In genomic region chr11:119470316-119471266, GRCh38 we compare ENCODE assay signal across 12 cellular contexts. TPM values are rescaled to one million over a fixed set of nuclear protein-coding genes. Genes with fewer than 3 reads are reported as not detected.
DNase-seq lines count a peak whose midpoint lies in the region; TF ChIP-seq lines count a peak whose summit lies in the region.
"Had no signal": no experiment of that assay in that cellular context is flagged by ENCODE, and none has a peak within 500 bp of the region (broad histone marks: within the 10 kb centered on the region; RNA-seq: fewer than 3 reads in every experiment).

No MANE protein-coding gene starts in this region.

- peak overlapping the region; percentile 36 for H3K9ac ChIP-seq in fibroblast of lung (ENCODE audit: insufficient read depth, low read length)

- H3K4me3 ChIP-seq in fibroblast of lung (replicated peaks in 1 of 4; ENCODE audit: control extremely low read depth in 1 of 4, insufficient read depth in 1 of 4, low read depth in 3 of 4, low read length in 4 of 4) = no peak overlapping the region
- H3K4me3 ChIP-seq: SJCRH30 had no signal

- no peaks in the 10 kb centered on the region for H4K20me1 ChIP-seq in fibroblast of lung (ENCODE audit: control insufficient read depth, extremely low read depth, insufficient read depth, low read length)

- no peaks in the 10 kb centered on the region for H3K79me2 ChIP-seq in fibroblast of lung (ENCODE audit: control insufficient read depth, insufficient read depth, low read length)

- H3K9me3 ChIP-seq in fibroblast of lung (ENCODE audit: control insufficient read depth, insufficient read depth, low read depth, low read length) = no peaks in the 10 kb centered on the region
- H3K9me3 ChIP-seq: SJCRH30 had no signal

- TF ChIP-seq CTCF in fibroblast of lung (conservative IDR thresholded peaks at IDR 0.05 in 1 of 2, IDR thresholded peaks at IDR 0.05 in 1 of 2; ENCODE audit: low read depth in 1 of 2, low read length in 2 of 2) (no peak), type B pancreatic cell (conservative IDR thresholded peaks at IDR 0.05) (no peak)

- peak overlapping the region; percentile 31 for H2AFZ ChIP-seq in fibroblast of lung (ENCODE audit: low read length)

- no peaks in the 10 kb centered on the region for H3K27me3 ChIP-seq in fibroblast of lung (ENCODE audit: control insufficient read depth, insufficient read depth, low read length)
- H3K27me3 ChIP-seq: SJCRH30 had no signal

- H3K4me2 ChIP-seq in fibroblast of lung (ENCODE audit: extremely low read depth, insufficient read depth, low read length) = peak overlapping the region; percentile 44

- no peak overlapping the region for H3K27ac Mint-ChIP-seq in type B pancreatic cell
- H3K27ac Mint-ChIP-seq: activated CD8-positive, alpha-beta T cell treated with anti-CD3 and anti-CD28 coated beads, Interleukin-2, amount 10 ng/mL, durations not matched to agents 7 days and 5 days had no signal

- H3K36me3 ChIP-seq in fibroblast of lung (ENCODE audit: control insufficient read depth, insufficient read depth, low read length) = no peaks in the 10 kb centered on the region
- H3K36me3 ChIP-seq: SJCRH30 had no signal

- H3K4me1 Mint-ChIP-seq in type B pancreatic cell (ENCODE audit: unreplicated experiment) = no peaks in the 10 kb centered on the region

- no peak overlapping the region for H3K4me3 Mint-ChIP-seq in type B pancreatic cell
- H3K4me3 Mint-ChIP-seq: activated CD8-positive, alpha-beta T cell treated with anti-CD3 and anti-CD28 coated beads, Interleukin-2, amount 10 ng/mL, durations not matched to agents 7 days and 5 days had no signal

- H3K4me1 ChIP-seq in fibroblast of lung (ENCODE audit: control insufficient read depth, extremely low read depth, insufficient read depth, low read length) = peaks cover 22% of the 10 kb centered on the region
- H3K4me1 ChIP-seq: SJCRH30 had no signal

- H3K36me3 Mint-ChIP-seq in type B pancreatic cell = no peaks in the 10 kb centered on the region

- DNase-seq in Daoy (ENCODE audit: low read depth) = peak; percentile 78
- peak; percentile 30 for DNase-seq in SK-N-DZ (ENCODE audit: low spot score)
- DNase-seq in fibroblast of lung (ENCODE audit: low read depth in 2 of 2) = peak; percentile 97 to 98
- peak; percentile 79 for DNase-seq in renal cortical epithelial cell (ENCODE audit: low read depth)
- no peak for DNase-seq in NCI-H2171 treated with DMSO at 0.1 percent for 48 hours (lab: John Stamatoyannopoulos, UW)
- DNase-seq in type B pancreatic cell (ENCODE audit: extremely low spot score, unreplicated experiment) = no peak
- DNase-seq in NK-92 (lab: John Stamatoyannopoulos, UW; ENCODE audit: unreplicated experiment) = no peak
- DNase-seq in NCI-H510A treated with DMSO at 0.1 percent for 48 hours (lab: John Stamatoyannopoulos, UW) = no peak
- DNase-seq: activated CD8-positive, alpha-beta T cell treated with anti-CD3 and anti-CD28 coated beads, Interleukin-2, amount 10 ng/mL, durations not matched to agents 7 days and 5 days; central memory CD4-positive, alpha-beta T cell; nucleus accumbens had no signal

- peaks cover 14% of the 10 kb centered on the region for H3K27me3 Mint-ChIP-seq in type B pancreatic cell

- peak overlapping the region; percentile 94 for H3K27ac ChIP-seq in fibroblast of lung (ENCODE audit: insufficient read depth, low read length)
- H3K27ac ChIP-seq: SJCRH30 had no signal

- peaks cover 6% of the 10 kb centered on the region for H3K9me3 Mint-ChIP-seq in type B pancreatic cell

RNA-seq across cellular contexts. Expression of gene THY1, which starts 47.6 kb away (rescaled TPM):
- 146 and 189 TPM in 2 replicates for total RNA-seq in Daoy (2014; rRNA removed; shearing (Covaris generic))
- polyA plus RNA-seq in SK-N-DZ (2014; cell fraction: cytosol; rRNA removed) = 65.9 and 121 TPM in 2 replicates
- 51.5 and 76.0 TPM in 2 replicates for polyA plus RNA-seq in SK-N-DZ (2014; cell fraction: nucleus; rRNA removed)
- total RNA-seq in fibroblast of lung = 105 and 292 TPM in 2 replicates
- 824 and 1,700 TPM in 2 replicates for polyA plus RNA-seq in fibroblast of lung
- 595 and 805 TPM in 2 replicates for polyA plus RNA-seq in fibroblast of lung (2012)
- polyA minus RNA-seq in fibroblast of lung (ENCODE audit: low replicate concordance) = 1,722 and 2,470 TPM in 2 replicates
- total RNA-seq in renal cortical epithelial cell = 15.3 and 20.7 TPM in 2 replicates
- 2.0 and 19.0 TPM in 2 replicates for total RNA-seq in type B pancreatic cell (ENCODE audit: low replicate concordance)
- total RNA-seq: activated CD8-positive, alpha-beta T cell treated with anti-CD3 and anti-CD28 coated beads, Interleukin-2, amount 10 ng/mL, durations not matched to agents 7 days and 5 days had no signal

Comparison
In these comparisons a context has a peak if more than half of its experiments do, and no peak if none do; other contexts are left out.
1. DNase-seq: peak in Daoy (single experiment), SK-N-DZ (single experiment), fibroblast of lung (2 of 2) and renal cortical epithelial cell (single experiment); none in NCI-H2171 treated with DMSO at 0.1 percent for 48 hours (single experiment), type B pancreatic cell (single experiment), NK-92 (single experiment) and NCI-H510A treated with DMSO at 0.1 percent for 48 hours (single experiment).